In genomic region chr1:153572569-153573015, GRCh38 we compare ENCODE assay signal across 8 cellular contexts. TPM values are rescaled to one million over a fixed set of nuclear protein-coding genes. Genes with fewer than 3 reads are reported as not detected.
DNase-seq lines count a peak whose midpoint lies in the region; ATAC-seq and TF ChIP-seq lines count a peak whose summit lies in the region.

No MANE protein-coding gene starts in this region.

- CTCF ChIA-PET in SK-N-SH (lab: Yijun Ruan, JAX) = interaction anchor here (0.6 to 7.4 kb wide), 39 partner anchors 9 to 220 kb away, joined by 3 to 283 read pairs (median 5); partner anchors contain the start of genes CHTOP, NPR1, S100A14 and S100A16

- no peaks in the 10 kb centered on the region for H3K36me3 ChIP-seq in Loucy (ENCODE audit: insufficient read depth, low read length)
- no peaks in the 10 kb centered on the region for H3K36me3 ChIP-seq in SK-N-SH (replicated peaks in 1 of 2; ENCODE audit: control insufficient read depth in 1 of 2, insufficient read depth in 2 of 2, low read length in 1 of 2)
- no peaks in the 10 kb centered on the region for H3K36me3 ChIP-seq in ascending aorta

- H2AFZ ChIP-seq in Loucy (ENCODE audit: low read length) (peak overlapping the region; percentile 35; the same call in 1 of the 2 replicates), SK-N-SH (ENCODE audit: low read depth) (peak overlapping the region; percentile 79)

- H3K27me3 ChIP-seq in Loucy (ENCODE audit: insufficient read depth, low read length, poor library complexity, severe bottlenecking) = no peaks in the 10 kb centered on the region
- H3K27me3 ChIP-seq in SK-N-SH (ENCODE audit: insufficient read depth) = no peaks in the 10 kb centered on the region
- H3K27me3 ChIP-seq in ascending aorta = no peaks in the 10 kb centered on the region
- H3K27me3 ChIP-seq in right cardiac atrium (ENCODE audit: control insufficient read depth, insufficient read depth) = no peaks in the 10 kb centered on the region

- ATAC-seq in GM19023 (IDR thresholded peaks at IDR 0.05; ENCODE audit: unreplicated experiment) (peak; percentile 54), right cardiac atrium (peak; percentile 89 to 91), GM21526 (IDR thresholded peaks at IDR 0.05; ENCODE audit: low FRiP score, unreplicated experiment) (no peak)

- TF ChIP-seq RAD21 in SK-N-SH (IDR thresholded peaks at IDR 0.05; ENCODE audit: low read length) = peak; percentile 91

- DNase-seq in AG20443 (ENCODE audit: low spot score) (peak; percentile 85), SK-N-SH (peak; percentile 78), ascending aorta (ENCODE audit: low spot score in 2 of 2) (peak in 1 of 2 donors; percentile 93), right cardiac atrium (peak; percentile 83 to 92 (median 90)), retinal pigment epithelial cell (ENCODE audit: low read depth) (no peak)

- no peaks in the 10 kb centered on the region for H3F3A ChIP-seq in Loucy (ENCODE audit: low read depth)
- H3F3A ChIP-seq in SK-N-SH (replicated peaks; ENCODE audit: insufficient read depth) = peaks cover 22% of the 10 kb centered on the region

- H3K9ac ChIP-seq in Loucy (ENCODE audit: low read depth, low read length, poor library complexity, severe bottlenecking) (no peak overlapping the region), SK-N-SH (peak overlapping the region; percentile 33; the same call in 1 of the 2 replicates)

- POLR2A ChIA-PET in SK-N-SH (lab: Yijun Ruan, JAX) = interaction anchor here (2.1 kb wide), 1 partner anchor 62 kb away, joined by 12 read pairs; the partner anchor contains the start of gene CHTOP

- TF ChIP-seq CTCF in Loucy (conservative IDR thresholded peaks at IDR 0.05; ENCODE audit: low read length) (peak; percentile 94), SK-N-SH (IDR thresholded peaks at IDR 0.05) (peak; percentile 96), ascending aorta (IDR thresholded peaks at IDR 0.05) (peak; percentile 85 to 92 (median 90)), retinal pigment epithelial cell (conservative IDR thresholded peaks at IDR 0.05; ENCODE audit: low read depth, low read length) (peak; percentile 95)

- intact Hi-C loops in ascending aorta (cut with DNase I) (loop anchor here (2.0 to 5.0 kb wide), 4 partner anchors 44 to 414 kb away; partner anchors contain the start of genes RAB13 and S100A14), right cardiac atrium (cut with DNase I) (loop anchor here in 3 of 4 donors (5.0 to 10.0 kb wide), 2 partner anchors 40 to 52 kb away; partner anchors contain the start of genes S100A1 (in 2 of the 3), S100A13 (in 2 of the 3) and S100A16 (in 1 of the 3))

- H3K27ac ChIP-seq in SK-N-SH (ENCODE audit: low read depth in 2 of 2, low read length in 1 of 2) (peak overlapping the region; percentile 4 to 77; a peak in 3 of 4 replicates), ascending aorta (peak overlapping the region; percentile 70 to 82), right cardiac atrium (ENCODE audit: low read length) (peak overlapping the region; percentile 12)

- H4K20me1 ChIP-seq in Loucy (ENCODE audit: insufficient read depth, low read length, poor library complexity, severe bottlenecking) = no peaks in the 10 kb centered on the region
- no peaks in the 10 kb centered on the region for H4K20me1 ChIP-seq in SK-N-SH (ENCODE audit: insufficient read depth)

- no peak overlapping the region for H3K4me3 ChIP-seq in Loucy (ENCODE audit: low read length, poor library complexity, severe bottlenecking)
- H3K4me3 ChIP-seq in SK-N-SH (ENCODE audit: low read depth in 2 of 2, low read length in 1 of 2) = no peak overlapping the region
- H3K4me3 ChIP-seq in ascending aorta = no peak overlapping the region
- H3K4me3 ChIP-seq in right cardiac atrium (ENCODE audit: low read length) = no peak overlapping the region
- H3K4me3 ChIP-seq in retinal pigment epithelial cell (ENCODE audit: low read length) = no peak overlapping the region

- no peaks in the 10 kb centered on the region for H3K79me2 ChIP-seq in Loucy (ENCODE audit: insufficient read depth, low read length)
- no peaks in the 10 kb centered on the region for H3K79me2 ChIP-seq in SK-N-SH (ENCODE audit: insufficient read depth)

- H3K9me2 ChIP-seq in Loucy (replicated peaks; ENCODE audit: low read depth, low read length) (no peaks in the 10 kb centered on the region), SK-N-SH (no peaks in the 10 kb centered on the region)

- no peak for TF ChIP-seq EP300 in SK-N-SH (IDR thresholded peaks at IDR 0.05; ENCODE audit: borderline replicate concordance in 1 of 2, low read depth in 1 of 2, low read length in 1 of 2)

- H3K4me1 ChIP-seq in Loucy (ENCODE audit: insufficient read depth, low read length, poor library complexity, severe bottlenecking) = peaks cover 21% of the 10 kb centered on the region
- H3K4me1 ChIP-seq in SK-N-SH (ENCODE audit: control insufficient read depth in 1 of 2, insufficient read depth in 2 of 2, low read depth in 1 of 2, low read length in 1 of 2) = peaks cover 12 to 15% of the 10 kb centered on the region in 2 experiments
- H3K4me1 ChIP-seq in ascending aorta = peaks cover 4 to 17% of the 10 kb centered on the region in 2 donors
- H3K4me1 ChIP-seq in right cardiac atrium (ENCODE audit: control insufficient read depth, insufficient read depth, low read length) = peaks cover 6% of the 10 kb centered on the region

- WGBS in SK-N-SH (ENCODE audit: low lambda C conversion rate) = 0% methylated on average over 3 of the region's 3 CpGs
- 12% methylated on average over 3 of the region's 3 CpGs for WGBS in right cardiac atrium

- peak overlapping the region; percentile 29 for H3K4me2 ChIP-seq in Loucy (ENCODE audit: low read depth, low read length, poor library complexity, severe bottlenecking)
- peak overlapping the region; percentile 7; the same call in 1 of the 2 replicates for H3K4me2 ChIP-seq in SK-N-SH

- H3K9me3 ChIP-seq in Loucy (ENCODE audit: insufficient read depth, low read depth, low read length) (no peaks in the 10 kb centered on the region), SK-N-SH (no peaks in the 10 kb centered on the region), ascending aorta (no peaks in the 10 kb centered on the region), right cardiac atrium (ENCODE audit: control insufficient read depth, low read length) (no peaks in the 10 kb centered on the region)

TF ChIP-seq in SK-N-SH, 30 proteins besides CTCF, POLR2A, EP300 and RAD21 (continues in another document):
- TF ChIP-seq MAX (IDR thresholded peaks at IDR 0.05; ENCODE audit: low read depth) (peak; percentile 62; the same call in 1 of the 2 replicates), SMC3 (IDR thresholded peaks at IDR 0.05; ENCODE audit: low read depth, low read length) (peak; percentile 73), IRF3 (IDR thresholded peaks at IDR 0.05; ENCODE audit: low read depth, low read length) (0 out of 2 replicates have a peak, but pooled peaks have one; percentile 13), FOXJ3 (CRISPR knock-in tag; IDR thresholded peaks at IDR 0.05) (no peak), SIN3A (IDR thresholded peaks at IDR 0.05; ENCODE audit: borderline replicate concordance, low read depth, low read length) (0 out of 2 replicates have a peak, but pooled peaks have one; percentile 53), USF1 (IDR thresholded peaks at IDR 0.05; ENCODE audit: borderline replicate concordance, low read depth) (no peak), MEF2A (IDR thresholded peaks at IDR 0.05; ENCODE audit: borderline replicate concordance, low read depth) (no peak)

RNA-seq across cellular contexts. Expression of gene S100A2, which starts 6.9 kb away (rescaled TPM):
- polyA plus RNA-seq in SK-N-SH (2012; rRNA removed) (27.3 and 31.4 TPM in 2 replicates), right cardiac atrium (3.7 TPM)
- 27.2 and 29.0 TPM in 2 replicates for polyA plus RNA-seq in SK-N-SH (2012; cell fraction: cytosol; rRNA removed)
- 13.3 and 23.8 TPM in 2 replicates for polyA plus RNA-seq in SK-N-SH (2012; cell fraction: nucleus; rRNA removed)
- total RNA-seq in ascending aorta (not detected), right cardiac atrium (1 to 10 TPM in 1 of 4 donors, under 1 TPM in 3; 0.92 to 1.2 (median 0.97) TPM)

RNA-seq across cellular contexts. Expression of gene S100A3, which starts 23.5 kb away (rescaled TPM):
- polyA plus RNA-seq in SK-N-SH (2012; rRNA removed) (11.8 and 13.1 TPM in 2 replicates), right cardiac atrium (1.6 TPM)
- 7.1 and 10.2 TPM in 2 replicates for polyA plus RNA-seq in SK-N-SH (2012; cell fraction: cytosol; rRNA removed)
- polyA plus RNA-seq in SK-N-SH (2012; cell fraction: nucleus; rRNA removed) = 5.7 and 6.0 TPM in 2 replicates
- total RNA-seq in ascending aorta (not detected), right cardiac atrium (1 to 10 TPM in 2 of 4 donors, under 1 TPM in 2; 0.54 to 2.0 (median 1.1) TPM)

RNA-seq across cellular contexts. Expression of gene S100A4, which starts 27.0 kb away (rescaled TPM):
- polyA plus RNA-seq in SK-N-SH (2012; rRNA removed) (24.6 and 25.4 TPM in 2 replicates), right cardiac atrium (329 TPM)
- 19.7 and 25.3 TPM in 2 replicates for polyA plus RNA-seq in SK-N-SH (2012; cell fraction: cytosol; rRNA removed)
- 8.0 and 9.0 TPM in 2 replicates for polyA plus RNA-seq in SK-N-SH (2012; cell fraction: nucleus; rRNA removed)
- total RNA-seq in ascending aorta (690 TPM), right cardiac atrium (100 to 1,000 TPM in 3 of 4 donors, 10 to 100 TPM in 1; 95.9 to 243 (median 148) TPM)

RNA-seq across cellular contexts. Expression of gene S100A5, which starts 31.9 kb away (rescaled TPM):
- 0.15 TPM in 1 of 2 replicates, not detected in the other for polyA plus RNA-seq in SK-N-SH (2012; rRNA removed)
- 0.12 TPM in 1 of 2 replicates, not detected in the other for polyA plus RNA-seq in SK-N-SH (2012; cell fraction: cytosol; rRNA removed)
- not detected in 2 replicates for polyA plus RNA-seq in SK-N-SH (2012; cell fraction: nucleus; rRNA removed)
- total RNA-seq in ascending aorta = not detected
- not detected for total RNA-seq in right cardiac atrium
- polyA plus RNA-seq in right cardiac atrium = not detected

RNA-seq across cellular contexts. Expression of gene S100A6, which starts 36.8 kb away (rescaled TPM):
- polyA plus RNA-seq in SK-N-SH (2012; rRNA removed) (844 and 895 TPM in 2 replicates), right cardiac atrium (819 TPM)
- polyA plus RNA-seq in SK-N-SH (2012; cell fraction: cytosol; rRNA removed) = 725 and 778 TPM in 2 replicates
- polyA plus RNA-seq in SK-N-SH (2012; cell fraction: nucleus; rRNA removed) = 349 and 492 TPM in 2 replicates
- total RNA-seq in ascending aorta (336 TPM), right cardiac atrium (100 to 1,000 TPM; 334 to 461 (median 411) TPM)

Comparison
In these comparisons a context has a peak if more than half of its experiments do, and no peak if none do; other contexts are left out.
1. H3K27ac ChIP-seq: peak in every context shown above with its lines; median percentile 76 in ascending aorta; 40 in SK-N-SH; 12 in right cardiac atrium.